Comparison of ENCODE assay signal across 12 cellular contexts in genomic region chr9:19517202-19517942, GRCh38.
A peak's percentile ranks its signal among the peaks of the same experiment; 100 is the strongest.
DNase-seq lines count a peak whose midpoint lies in the region; ATAC-seq and TF ChIP-seq lines count a peak whose summit lies in the region.
"Had no signal": no experiment of that assay in that cellular context is flagged by ENCODE, and none has a peak within 500 bp of the region (broad histone marks: within the 10 kb centered on the region; RNA-seq: fewer than 3 reads in every experiment).

No MANE protein-coding gene starts in this region.

- no peak overlapping the region for H3K4me3 ChIP-seq in osteoblast (ENCODE audit: insufficient read depth, low read length)
- no peak overlapping the region for H3K4me3 ChIP-seq in upper lobe of right lung
- H3K4me3 ChIP-seq: upper lobe of left lung had no signal

- intact Hi-C loops in activated CD4-positive, alpha-beta memory T cell treated with anti-CD3 and anti-CD28 coated beads for 36 hours (cut with micrococcal nuclease) = loop anchor here (2.0 kb wide), 1 partner anchor 25 kb away; no protein-coding TSS in a partner anchor
- intact Hi-C loops in upper lobe of right lung (cut with DNase I) = no loop called here

- no peak overlapping the region for H3K27ac Mint-ChIP-seq in activated CD4-positive, alpha-beta memory T cell treated with anti-CD3 and anti-CD28 coated beads for 36 hours
- H3K27ac Mint-ChIP-seq in activated CD4-positive, alpha-beta memory T cell treated with anti-CD3 and anti-CD28 coated beads, Interleukin-2, amount 10 ng/mL, durations not matched to agents 7 days and 5 days = no peak overlapping the region
- no peak overlapping the region for H3K27ac Mint-ChIP-seq in WTC11
- H3K27ac Mint-ChIP-seq: CD8-positive, alpha-beta memory T cell had no signal

- H3K36me3 ChIP-seq in osteoblast (ENCODE audit: insufficient read depth, low read length) = no peaks in the 10 kb centered on the region
- H3K36me3 ChIP-seq in upper lobe of right lung = no peaks in the 10 kb centered on the region
- H3K36me3 ChIP-seq: upper lobe of left lung had no signal

- H2AFZ ChIP-seq in osteoblast (ENCODE audit: low read length) = no peak overlapping the region

- DNase-seq in activated CD4-positive, alpha-beta memory T cell treated with anti-CD3 and anti-CD28 coated beads for 36 hours = peak; percentile 31
- no peak for DNase-seq in activated CD4-positive, alpha-beta memory T cell treated with anti-CD3 and anti-CD28 coated beads, Interleukin-2, amount 10 ng/mL, durations not matched to agents 7 days and 5 days
- DNase-seq in WTC11 (ENCODE audit: low spot score) = peak; percentile 78
- no peak for DNase-seq in osteoblast (ENCODE audit: insufficient read length, low spot score, missing footprints)
- DNase-seq in effector CD8-positive, alpha-beta T cell (lab: John Stamatoyannopoulos, UW) = no peak
- no peak for DNase-seq in upper lobe of right lung
- DNase-seq in hypothalamus (lab: John Stamatoyannopoulos, UW) = no peak
- DNase-seq: caudate nucleus; CD8-positive, alpha-beta memory T cell; left cardiac atrium; upper lobe of left lung had no signal

- H3K27me3 ChIP-seq in osteoblast (ENCODE audit: insufficient read depth, low read length) (peaks cover 4% of the 10 kb centered on the region), upper lobe of right lung (no peaks in the 10 kb centered on the region)
- H3K27me3 ChIP-seq: upper lobe of left lung had no signal

- H3K4me1 ChIP-seq in osteoblast (ENCODE audit: insufficient read depth, low read length) (no peaks in the 10 kb centered on the region), upper lobe of right lung (no peaks in the 10 kb centered on the region)
- H3K4me1 ChIP-seq: upper lobe of left lung had no signal

- H3K27me3 Mint-ChIP-seq in activated CD4-positive, alpha-beta memory T cell treated with anti-CD3 and anti-CD28 coated beads for 36 hours = peaks cover 15% of the 10 kb centered on the region
- peaks cover 6% of the 10 kb centered on the region for H3K27me3 Mint-ChIP-seq in activated CD4-positive, alpha-beta memory T cell treated with anti-CD3 and anti-CD28 coated beads, Interleukin-2, amount 10 ng/mL, durations not matched to agents 7 days and 5 days
- no peaks in the 10 kb centered on the region for H3K27me3 Mint-ChIP-seq in WTC11 (ENCODE audit: low read depth)

- CTCF ChIA-PET in activated CD4-positive, alpha-beta memory T cell treated with anti-CD3 and anti-CD28 coated beads for 36 hours (lab: Charles Lee) = interaction anchor here (0.6 to 1.3 kb wide), 6 partner anchors 10 to 1424 kb away, joined by 3 to 4 read pairs (median 3); no protein-coding TSS in a partner anchor
- CTCF ChIA-PET in activated CD4-positive, alpha-beta memory T cell treated with anti-CD3 and anti-CD28 coated beads, Interleukin-2, amount 10 ng/mL, durations not matched to agents 7 days and 5 days (lab: Charles Lee) = interaction anchor here (0.7 to 1.4 kb wide), 5 partner anchors 10 to 1108 kb away, joined by 3 read pairs; no protein-coding TSS in a partner anchor
- CTCF ChIA-PET in WTC11 (lab: Charles Lee) = interaction anchor here (0.8 to 2.4 kb wide), 8 partner anchors 9 to 405 kb away, joined by 3 to 16 read pairs (median 6); no protein-coding TSS in a partner anchor

- no peak overlapping the region for H3K27ac ChIP-seq in osteoblast (ENCODE audit: low read depth, low read length)
- H3K27ac ChIP-seq in upper lobe of right lung = no peak overlapping the region
- H3K27ac ChIP-seq: upper lobe of left lung had no signal

- POLR2A ChIA-PET in activated CD4-positive, alpha-beta memory T cell treated with anti-CD3 and anti-CD28 coated beads for 36 hours (lab: Charles Lee) = no interaction called here
- POLR2A ChIA-PET in activated CD4-positive, alpha-beta memory T cell treated with anti-CD3 and anti-CD28 coated beads, Interleukin-2, amount 10 ng/mL, durations not matched to agents 7 days and 5 days (lab: Charles Lee) = no interaction called here
- POLR2A ChIA-PET in WTC11 (lab: Charles Lee) = interaction anchor here (0.5 to 0.6 kb wide), 2 partner anchors 125 to 668 kb away, joined by 3 to 5 read pairs; no protein-coding TSS in a partner anchor

- ATAC-seq in HG03442 (IDR thresholded peaks at IDR 0.05; ENCODE audit: unreplicated experiment) = peak; percentile 45
- ATAC-seq in WTC11 = peak; percentile 94
- ATAC-seq in upper lobe of right lung = no peak
- ATAC-seq: left cardiac atrium had no signal

- TF ChIP-seq CTCF in WTC11 (IDR thresholded peaks at IDR 0.05) (peak; percentile 49), osteoblast (IDR thresholded peaks at IDR 0.05; ENCODE audit: extremely low read depth, low read depth, low read length) (peak; percentile 38), upper lobe of right lung (IDR thresholded peaks at IDR 0.05) (no peak)

- no peaks in the 10 kb centered on the region for H4K20me1 ChIP-seq in osteoblast (ENCODE audit: insufficient read depth, low read length)

- no peaks in the 10 kb centered on the region for H3K9me3 ChIP-seq in osteoblast (ENCODE audit: low read depth, low read length)
- H3K9me3 ChIP-seq in upper lobe of right lung = no peaks in the 10 kb centered on the region
- H3K9me3 ChIP-seq: upper lobe of left lung had no signal

- H3K4me2 ChIP-seq in osteoblast (ENCODE audit: insufficient read depth, low read length) = no peak overlapping the region

- no peak overlapping the region for H3K4me3 Mint-ChIP-seq in activated CD4-positive, alpha-beta memory T cell treated with anti-CD3 and anti-CD28 coated beads for 36 hours
- no peak overlapping the region for H3K4me3 Mint-ChIP-seq in activated CD4-positive, alpha-beta memory T cell treated with anti-CD3 and anti-CD28 coated beads, Interleukin-2, amount 10 ng/mL, durations not matched to agents 7 days and 5 days
- H3K4me3 Mint-ChIP-seq in WTC11 = no peak overlapping the region
- H3K4me3 Mint-ChIP-seq: CD8-positive, alpha-beta memory T cell had no signal

- H3K9me3 Mint-ChIP-seq in activated CD4-positive, alpha-beta memory T cell treated with anti-CD3 and anti-CD28 coated beads for 36 hours = no peaks in the 10 kb centered on the region
- H3K9me3 Mint-ChIP-seq in activated CD4-positive, alpha-beta memory T cell treated with anti-CD3 and anti-CD28 coated beads, Interleukin-2, amount 10 ng/mL, durations not matched to agents 7 days and 5 days = no peaks in the 10 kb centered on the region
- no peaks in the 10 kb centered on the region for H3K9me3 Mint-ChIP-seq in WTC11
- H3K9me3 Mint-ChIP-seq: CD8-positive, alpha-beta memory T cell had no signal

- H3K79me2 ChIP-seq in osteoblast (ENCODE audit: insufficient read depth, low read length) = no peaks in the 10 kb centered on the region

- H3K36me3 Mint-ChIP-seq in activated CD4-positive, alpha-beta memory T cell treated with anti-CD3 and anti-CD28 coated beads for 36 hours = no peaks in the 10 kb centered on the region
- no peaks in the 10 kb centered on the region for H3K36me3 Mint-ChIP-seq in activated CD4-positive, alpha-beta memory T cell treated with anti-CD3 and anti-CD28 coated beads, Interleukin-2, amount 10 ng/mL, durations not matched to agents 7 days and 5 days (ENCODE audit: low read depth)
- peaks cover 2% of the 10 kb centered on the region; the same call in 1 of the 2 replicates for H3K36me3 Mint-ChIP-seq in WTC11
- H3K36me3 Mint-ChIP-seq: CD8-positive, alpha-beta memory T cell had no signal

- peaks cover 24% of the 10 kb centered on the region for H3K4me1 Mint-ChIP-seq in activated CD4-positive, alpha-beta memory T cell treated with anti-CD3 and anti-CD28 coated beads for 36 hours (ENCODE audit: low read depth)
- H3K4me1 Mint-ChIP-seq in activated CD4-positive, alpha-beta memory T cell treated with anti-CD3 and anti-CD28 coated beads, Interleukin-2, amount 10 ng/mL, durations not matched to agents 7 days and 5 days = peaks cover 19% of the 10 kb centered on the region
- peaks cover 13% of the 10 kb centered on the region for H3K4me1 Mint-ChIP-seq in WTC11
- H3K4me1 Mint-ChIP-seq: CD8-positive, alpha-beta memory T cell had no signal

TF ChIP-seq in WTC11, 78 proteins besides CTCF, POLR2A, EP300 and RAD21:
- TF ChIP-seq TP53 (CRISPR knock-in tag; IDR thresholded peaks at IDR 0.05) (no peak), ATF2 (CRISPR knock-in tag; IDR thresholded peaks at IDR 0.05; ENCODE audit: borderline replicate concordance, low read depth) (no peak)

Comparison
In these comparisons a context has a peak if more than half of its experiments do, and no peak if none do; other contexts are left out.
1. DNase-seq: peak in activated CD4-positive, alpha-beta memory T cell treated with anti-CD3 and anti-CD28 coated beads for 36 hours (single experiment) and WTC11 (single experiment); none in activated CD4-positive, alpha-beta memory T cell treated with anti-CD3 and anti-CD28 coated beads, Interleukin-2, amount 10 ng/mL, durations not matched to agents 7 days and 5 days (single experiment), osteoblast (single experiment), effector CD8-positive, alpha-beta T cell (single experiment), upper lobe of right lung (single experiment) and hypothalamus (0 of 51).